Comparison of ENCODE assay signal across 19 cellular contexts in genomic region chr5:35198681-35199080, GRCh38. TPM values are rescaled to one million over a fixed set of nuclear protein-coding genes. Genes with fewer than 3 reads are reported as not detected.
DNase-seq lines count a peak whose midpoint lies in the region; ATAC-seq, FAIRE-seq and TF ChIP-seq lines count a peak whose summit lies in the region.
"Had no signal": no experiment of that assay in that cellular context is flagged by ENCODE, and none has a peak within 500 bp of the region (broad histone marks: within the 10 kb centered on the region; RNA-seq: fewer than 3 reads in every experiment).

No MANE protein-coding gene starts in this region.

- peaks cover 14% of the 10 kb centered on the region for H3K4me1 Mint-ChIP-seq in endothelial cell (ENCODE audit: unreplicated experiment)
- H3K4me1 Mint-ChIP-seq: activated CD4-positive, alpha-beta T cell treated with anti-CD3 and anti-CD28 coated beads for 36 hours had no signal

- DNase-seq in left ventricle myocardium superior (no peak), Right ventricle myocardium inferior (ENCODE audit: missing footprints) (no peak), endothelial cell (ENCODE audit: low spot score) (peak; percentile 12), myocyte (ENCODE audit: low read depth) (peak; percentile 18), KBM-7 (no peak), dorsolateral prefrontal cortex (no peak), HTR-8/SVneo (ENCODE audit: insufficient read length, low spot score) (no peak)
- no peak for DNase-seq in stimulated activated CD4-positive, alpha-beta T cell treated with anti-CD3 and anti-CD28 coated beads, Interleukin-2, amount 100 ng/mL, for 24 hours
- DNase-seq: activated CD4-positive, alpha-beta T cell treated with anti-CD3 and anti-CD28 coated beads for 36 hours; activated T-cell treated with anti-CD3 and anti-CD28 coated beads, Interleukin-2, amount 50 U/mL, for 1 hour; Calu3; foreskin keratinocyte; naive B cell had no signal

- in situ Hi-C loops in KBM-7 (cut with MboI; ENCODE audit: low pct_unique_long_range_greater_than_20kb, low sequenced_read_pairs): no loop called here

- H3K9me3 Mint-ChIP-seq in endothelial cell (ENCODE audit: unreplicated experiment): no peaks in the 10 kb centered on the region
- H3K9me3 Mint-ChIP-seq: naive B cell had no signal

- TF ChIP-seq CTCF in endothelial cell (IDR thresholded peaks at IDR 0.05; ENCODE audit: unreplicated experiment) (no peak), dorsolateral prefrontal cortex (IDR thresholded peaks at IDR 0.05 in 54 of 56, conservative IDR thresholded peaks at IDR 0.05 in 2 of 56; ENCODE audit: low read depth in 1 of 56, partially characterized antibody in 56 of 56) (no peak)

- intact Hi-C loops in left ventricle myocardium superior (cut with micrococcal nuclease) (no loop called here), Right ventricle myocardium inferior (cut with DNase I) (no loop called here), dorsolateral prefrontal cortex (cut with DNase I) (no loop called here)

- H3K4me3 ChIP-seq in dorsolateral prefrontal cortex: no peak overlapping the region

- H3K27ac ChIP-seq in dorsolateral prefrontal cortex: no peak overlapping the region
- H3K27ac ChIP-seq: coronary artery, foreskin keratinocyte had no signal

- H3K27me3 Mint-ChIP-seq in endothelial cell (ENCODE audit: unreplicated experiment): peaks cover 4% of the 10 kb centered on the region

- no peak for FAIRE-seq in HTR-8/SVneo (lab: Jason Lieb, UNC)
- FAIRE-seq: HepG2 had no signal

- ATAC-seq in left ventricle myocardium superior (peak; percentile 46), Right ventricle myocardium inferior (no peak)
- ATAC-seq: activated CD4-positive, alpha-beta T cell treated with anti-CD3 and anti-CD28 coated beads for 36 hours; foreskin keratinocyte; Panc1 had no signal

- H3K4me3 Mint-ChIP-seq in endothelial cell (ENCODE audit: unreplicated experiment): no peak overlapping the region
- H3K4me3 Mint-ChIP-seq: activated CD4-positive, alpha-beta T cell treated with anti-CD3 and anti-CD28 coated beads for 36 hours had no signal

- H3K27me3 ChIP-seq in dorsolateral prefrontal cortex: peaks cover 0 to 25% (median 0%) of the 10 kb centered on the region in 45 donors

- H3K36me3 Mint-ChIP-seq in endothelial cell (ENCODE audit: low read depth, unreplicated experiment): no peaks in the 10 kb centered on the region
- H3K36me3 Mint-ChIP-seq: naive B cell had no signal

- no peak overlapping the region for H3K27ac Mint-ChIP-seq in endothelial cell (ENCODE audit: unreplicated experiment)
- H3K27ac Mint-ChIP-seq: activated CD4-positive, alpha-beta T cell treated with anti-CD3 and anti-CD28 coated beads for 36 hours had no signal

RNA-seq across cellular contexts. Expression of gene PRLR, which starts 31.6 kb away (rescaled TPM):
- 0.40 TPM for total RNA-seq in left ventricle myocardium superior
- 0.38 TPM for total RNA-seq in Right ventricle myocardium inferior
- total RNA-seq in endothelial cell (ENCODE audit: unreplicated experiment): 0.21 TPM
- total RNA-seq in myocyte: not detected in 2 replicates
- not detected for polyA plus RNA-seq in myocyte (2012)
- total RNA-seq in dorsolateral prefrontal cortex: 1 to 10 TPM in 101 of 120 experiments, under 1 TPM in 19; 0.30 to 7.4 (median 1.8) TPM
- total RNA-seq: A673; foreskin keratinocyte; NCI-H460; T-helper 1 cell treated with Interleukin-12 subunit alpha and Interleukin-12 subunit beta and Interleukin-4 antibody, amounts not matched to agents 30 ng/mL and 1 ng/mL, for 36 hours had no signal
- polyA plus RNA-seq: foreskin keratinocyte had no signal

Comparison
In these comparisons a context has a peak if more than half of its experiments do, and no peak if none do; other contexts are left out.
1. DNase-seq: peak in endothelial cell (single experiment) and myocyte (single experiment); none in left ventricle myocardium superior (single experiment), Right ventricle myocardium inferior (single experiment), KBM-7 (single experiment), stimulated activated CD4-positive, alpha-beta T cell treated with anti-CD3 and anti-CD28 coated beads, Interleukin-2, amount 100 ng/mL, for 24 hours (0 of 2), dorsolateral prefrontal cortex (0 of 10) and HTR-8/SVneo (single experiment).